Comparison of ENCODE assay signal across 20 cellular contexts in the genomic region with DNA sequence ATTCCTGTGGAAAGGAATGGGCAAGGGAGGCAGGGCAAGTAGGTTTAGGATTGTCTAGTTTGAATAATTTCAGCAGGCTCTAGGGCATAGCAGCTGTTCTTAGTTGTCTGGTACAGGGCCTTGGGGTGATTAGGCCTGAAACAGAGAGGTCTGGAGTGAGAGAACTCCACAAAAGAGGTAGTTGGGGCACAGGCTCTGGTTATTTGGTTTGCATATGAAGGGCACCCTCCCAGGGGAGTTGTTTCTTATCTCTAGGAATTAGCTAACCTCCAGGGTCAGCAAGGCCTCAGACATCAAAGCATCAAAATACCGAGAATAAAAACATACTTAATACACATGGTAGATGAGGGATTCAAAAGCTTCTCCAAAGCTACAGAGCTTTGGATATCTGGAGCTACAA. TPM values are rescaled to one million over a fixed set of nuclear protein-coding genes. Genes with fewer than 3 reads are reported as not detected.
DNase-seq lines count a peak whose midpoint lies in the region; ATAC-seq and TF ChIP-seq lines count a peak whose summit lies in the region.
"Had no signal": no experiment of that assay in that cellular context is flagged by ENCODE, and none has a peak within 500 bp of the region (broad histone marks: within the 10 kb centered on the region; RNA-seq: fewer than 3 reads in every experiment).

No MANE protein-coding gene starts in this region.

- peak overlapping the region; percentile 22 for H2AK5ac ChIP-seq in mesendoderm (ENCODE audit: low read length)

- H3K27me3 ChIP-seq in HUES48 (ENCODE audit: control insufficient read depth, insufficient read depth, low read length) = no peaks in the 10 kb centered on the region
- H3K27me3 ChIP-seq in mesendoderm (ENCODE audit: insufficient read depth, low read length, poor library complexity) = no peaks in the 10 kb centered on the region
- H3K27me3 ChIP-seq: BE2C; BLaER1 treated with 17β-estradiol and CSF1 and Interleukin-3, amounts not matched to agents 10 nM and 100 nM had no signal

- no peak overlapping the region for H2BK15ac ChIP-seq in mesendoderm (replicated peaks; ENCODE audit: low read depth)

- no peaks in the 10 kb centered on the region for H3K79me1 ChIP-seq in mesendoderm (ENCODE audit: low read length)

- peak overlapping the region; percentile 75 for H2BK5ac ChIP-seq in mesendoderm (ENCODE audit: low read length)

- H3K27me3 Mint-ChIP-seq in WTC11 (ENCODE audit: low read depth) = peaks cover 24% of the 10 kb centered on the region

- no peak overlapping the region for H4K8ac ChIP-seq in mesendoderm (ENCODE audit: low read depth, low read length)

- no peak for TF ChIP-seq CTCF in WTC11 (IDR thresholded peaks at IDR 0.05)

- peak; percentile 84 for ATAC-seq in WTC11

- H3K4me2 ChIP-seq in mesendoderm (ENCODE audit: low read length) = no peak overlapping the region

- peaks cover 10% of the 10 kb centered on the region for H3K4me1 Mint-ChIP-seq in WTC11
- H3K4me1 Mint-ChIP-seq: CD4-positive, alpha-beta memory T cell had no signal

- no peak overlapping the region for H2BK120ac ChIP-seq in mesendoderm (ENCODE audit: low read depth, low read length)

- no peak overlapping the region for H3K4me3 ChIP-seq in HUES48 (ENCODE audit: low read depth, low read length)
- no peak overlapping the region for H3K4me3 ChIP-seq in mesendoderm (ENCODE audit: low read length)
- H3K4me3 ChIP-seq: BLaER1 treated with 17β-estradiol and CSF1 and Interleukin-3, amounts not matched to agents 10 nM and 100 nM; GM23248 had no signal

- peaks cover 19% of the 10 kb centered on the region for H3K9me3 Mint-ChIP-seq in WTC11

- DNase-seq in ELF-1 (ENCODE audit: low read depth, low spot score) (peak; percentile 52), WTC11 (ENCODE audit: low spot score) (no peak), mesendoderm (peak; percentile 53), ecto neural progenitor cell (ENCODE audit: low spot score) (no peak), NCI-H69 (lab: John Stamatoyannopoulos, UW) (no peak), Ammon's horn (ENCODE audit: low spot score) (no peak), NCI-H510A (lab: John Stamatoyannopoulos, UW) (no peak)
- DNase-seq: BE2C; Calu3; CD4-positive, alpha-beta memory T cell; COR-L47; DMS53; DMS79 treated with DMSO at 0.1 percent for 48 hours; GM23248; HCEC 1CT had no signal

- H4K5ac ChIP-seq in mesendoderm (ENCODE audit: low read length) = no peak overlapping the region

- WGBS in mesendoderm (ENCODE audit: extremely low coverage, insufficient coverage, low lambda C conversion rate) = no CpG with 5 or more reads among the region's 1 CpG

- H3K4ac ChIP-seq in mesendoderm (ENCODE audit: low read depth, low read length) = peak overlapping the region; percentile 48

- CTCF ChIA-PET in WTC11 (lab: Charles Lee) = no interaction called here

- no peaks in the 10 kb centered on the region for H3K79me2 ChIP-seq in mesendoderm (ENCODE audit: control insufficient read depth, insufficient read depth, low read length)

- H3K4me3 Mint-ChIP-seq in WTC11 = no peak overlapping the region
- H3K4me3 Mint-ChIP-seq: CD4-positive, alpha-beta memory T cell had no signal

- no peaks in the 10 kb centered on the region for H3K36me3 Mint-ChIP-seq in WTC11
- H3K36me3 Mint-ChIP-seq: CD4-positive, alpha-beta memory T cell had no signal

- H3K18ac ChIP-seq in mesendoderm (ENCODE audit: low read length) = no peak overlapping the region

- peak overlapping the region; percentile 16 for H3K23ac ChIP-seq in mesendoderm (ENCODE audit: low read length)

- no peak overlapping the region for H3K9ac ChIP-seq in HUES48 (ENCODE audit: low read depth, low read length)
- H3K9ac ChIP-seq in mesendoderm (ENCODE audit: low read length) = no peak overlapping the region
- H3K9ac ChIP-seq: BLaER1 treated with 17β-estradiol and CSF1 and Interleukin-3, amounts not matched to agents 10 nM and 100 nM; GM23248 had no signal

- peak overlapping the region; percentile 6 for H3K27ac ChIP-seq in HUES48 (ENCODE audit: low read depth, low read length)
- no peak overlapping the region for H3K27ac ChIP-seq in mesendoderm (ENCODE audit: low read depth, low read length)
- H3K27ac ChIP-seq: 22Rv1; BLaER1 treated with 17β-estradiol and CSF1 and Interleukin-3, amounts not matched to agents 10 nM and 100 nM; GM23248 had no signal

- POLR2A ChIA-PET in WTC11 (lab: Charles Lee) = no interaction called here

- no peaks in the 10 kb centered on the region for H3K36me3 ChIP-seq in HUES48 (ENCODE audit: control insufficient read depth, insufficient read depth, low read length)
- H3K36me3 ChIP-seq in mesendoderm (ENCODE audit: control insufficient read depth, insufficient read depth, low read length) = no peaks in the 10 kb centered on the region
- H3K36me3 ChIP-seq: BE2C; BLaER1 treated with 17β-estradiol and CSF1 and Interleukin-3, amounts not matched to agents 10 nM and 100 nM had no signal

- H3K4me1 ChIP-seq in HUES48 (ENCODE audit: control insufficient read depth, insufficient read depth, low read length) = 0 out of 2 replicates have a peak, but pooled peaks cover 7% of the 10 kb centered on the region
- H3K4me1 ChIP-seq in mesendoderm (ENCODE audit: control insufficient read depth, low read depth, low read length) = peaks cover 4% of the 10 kb centered on the region
- H3K4me1 ChIP-seq: BE2C had no signal

- peak overlapping the region; percentile 30 for H3K56ac ChIP-seq in mesendoderm (ENCODE audit: low read length)

- peaks cover 4% of the 10 kb centered on the region; the same call in 1 of the 2 replicates for H3K9me3 ChIP-seq in HUES48 (ENCODE audit: control insufficient read depth, insufficient read depth, low read length)
- H3K9me3 ChIP-seq: BE2C had no signal

- H3K27ac Mint-ChIP-seq in WTC11 = no peak overlapping the region
- H3K27ac Mint-ChIP-seq: CD4-positive, alpha-beta memory T cell had no signal

TF ChIP-seq in WTC11, 78 proteins besides CTCF, POLR2A, EP300 and RAD21:
- TF ChIP-seq, protein P1, sequence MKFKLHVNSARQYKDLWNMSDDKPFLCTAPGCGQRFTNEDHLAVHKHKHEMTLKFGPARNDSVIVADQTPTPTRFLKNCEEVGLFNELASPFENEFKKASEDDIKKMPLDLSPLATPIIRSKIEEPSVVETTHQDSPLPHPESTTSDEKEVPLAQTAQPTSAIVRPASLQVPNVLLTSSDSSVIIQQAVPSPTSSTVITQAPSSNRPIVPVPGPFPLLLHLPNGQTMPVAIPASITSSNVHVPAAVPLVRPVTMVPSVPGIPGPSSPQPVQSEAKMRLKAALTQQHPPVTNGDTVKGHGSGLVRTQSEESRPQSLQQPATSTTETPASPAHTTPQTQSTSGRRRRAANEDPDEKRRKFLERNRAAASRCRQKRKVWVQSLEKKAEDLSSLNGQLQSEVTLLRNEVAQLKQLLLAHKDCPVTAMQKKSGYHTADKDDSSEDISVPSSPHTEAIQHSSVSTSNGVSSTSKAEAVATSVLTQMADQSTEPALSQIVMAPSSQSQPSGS (CRISPR knock-in tag; IDR thresholded peaks at IDR 0.05; ENCODE audit: borderline replicate concordance, low read depth) = no peak

RNA-seq across cellular contexts. Expression of a gene that starts 38.4 kb away (rescaled TPM):
- 0.05 to 0.07 TPM in 2 of 3 replicates, not detected in the other for total RNA-seq in WTC11 (2021)
- polyA plus RNA-seq in mesendoderm (2013, experiment 1 of 2) = 0.08 TPM
- polyA plus RNA-seq in mesendoderm (2013, experiment 2 of 2) = 0.11 TPM
- total RNA-seq: Calu3, Daoy had no signal
- polyA plus RNA-seq: AG04450, GM23248 had no signal

Comparison
In these comparisons a context has a peak if more than half of its experiments do, and no peak if none do; other contexts are left out.
1. DNase-seq: peak in ELF-1 (single experiment) and mesendoderm (single experiment); none in WTC11 (single experiment), ecto neural progenitor cell (single experiment), NCI-H69 (single experiment), Ammon's horn (single experiment) and NCI-H510A (single experiment).